Comparison of ENCODE assay signal across 8 cellular contexts in genomic region chr5:177671755-177672690, GRCh38.
DNase-seq lines count a peak whose midpoint lies in the region; ATAC-seq and TF ChIP-seq lines count a peak whose summit lies in the region.
"Not testable (repeated sequence)": the region's sequence is repeated elsewhere in the genome, so short reads cannot be mapped to it uniquely, and the experiment has no call there.

No MANE protein-coding gene starts in this region.

- ATAC-seq in GM19455 (IDR thresholded peaks at IDR 0.05; ENCODE audit: unreplicated experiment) = peak; percentile 60
- ATAC-seq in HG03139 (IDR thresholded peaks at IDR 0.05; ENCODE audit: unreplicated experiment) = peak; percentile 48

- H3K27ac ChIP-seq in BLaER1 = 0 out of 2 replicates have a peak overlapping the region, but pooled peaks have one; percentile 60
- not testable (repeated sequence) for H3K27ac ChIP-seq in neural cell (ENCODE audit: low read length)

- H3K9ac ChIP-seq in BLaER1 = peak overlapping the region; percentile 70
- H3K9ac ChIP-seq in neural cell (ENCODE audit: low read length) = peak overlapping the region; percentile 36

- H3K4me2 ChIP-seq in BLaER1; neural cell (ENCODE audit: low read length): not testable (repeated sequence)

- not testable (repeated sequence) for H3K27me3 ChIP-seq in BLaER1; neural cell (ENCODE audit: insufficient read depth, low read depth, low read length)

- H3K4me1 ChIP-seq in BLaER1 = not testable (repeated sequence)

- TF ChIP-seq EP300 in neural cell (conservative IDR thresholded peaks at IDR 0.05; ENCODE audit: poor library complexity, severe bottlenecking) = not testable (repeated sequence)

- not testable (repeated sequence) for TF ChIP-seq RAD21 in neural cell (conservative IDR thresholded peaks at IDR 0.05)

- not testable (repeated sequence) for H3K9me2 ChIP-seq in neural cell (ENCODE audit: insufficient read depth, low read length)

- not testable (repeated sequence) for TF ChIP-seq CTCF in neural cell (IDR thresholded peaks at IDR 0.05; ENCODE audit: poor library complexity, severe bottlenecking)

- not testable (repeated sequence) for H3K79me2 ChIP-seq in neural cell (replicated peaks; ENCODE audit: insufficient read depth, low read length)

- not testable (repeated sequence) for H2AFZ ChIP-seq in neural cell (ENCODE audit: low read depth, low read length)

- not testable (repeated sequence) for H3K9me3 ChIP-seq in BLaER1; neural cell (ENCODE audit: low read length)

- peak overlapping the region; percentile 64 for H3K4me3 ChIP-seq in BLaER1
- not testable (repeated sequence) for H3K4me3 ChIP-seq in neural cell (ENCODE audit: low read length)

- not testable (repeated sequence) for H3K36me3 ChIP-seq in BLaER1; neural cell (ENCODE audit: insufficient read depth, low read length)

- not testable (repeated sequence) for H3F3A ChIP-seq in neural cell (ENCODE audit: insufficient read depth, low read length, poor library complexity, severe bottlenecking)

- H4K20me1 ChIP-seq in BLaER1; neural cell (ENCODE audit: insufficient read depth): not testable (repeated sequence)

- DNase-seq in T follicular helper cell (ENCODE audit: low read depth) (peak; percentile 62), germinal center (ENCODE audit: low spot score) (peak; percentile 28)
- DNase-seq in activated naive CD4-positive, alpha-beta T cell treated with Interleukin-2 at 50 U/mL for 16 hours = peak; percentile 82
- DNase-seq in stimulated activated CD8-positive, alpha-beta memory T cell treated with anti-CD3 and anti-CD28 coated beads, Interleukin-15, amount 100 ng/mL, for 48 hours (ENCODE audit: low read depth in 2 of 2) = peak; percentile 49 to 63

TF ChIP-seq in neural cell, 6 proteins besides CTCF, POLR2A, EP300 and RAD21:
- peak; percentile 20 for TF ChIP-seq POLR2AphosphoS5 (IDR thresholded peaks at IDR 0.05)

Comparison
In these comparisons a context has a peak if more than half of its experiments do, and no peak if none do; other contexts are left out.
1. DNase-seq: peak in every context shown above with its lines; median percentile 82 in activated naive CD4-positive, alpha-beta T cell treated with Interleukin-2 at 50 U/mL for 16 hours; 62 in T follicular helper cell; 56 in stimulated activated CD8-positive, alpha-beta memory T cell treated with anti-CD3 and anti-CD28 coated beads, Interleukin-15, amount 100 ng/mL, for 48 hours; 28 in germinal center.